9 cellular contexts compared by ENCODE assay signal in the genomic region with DNA sequence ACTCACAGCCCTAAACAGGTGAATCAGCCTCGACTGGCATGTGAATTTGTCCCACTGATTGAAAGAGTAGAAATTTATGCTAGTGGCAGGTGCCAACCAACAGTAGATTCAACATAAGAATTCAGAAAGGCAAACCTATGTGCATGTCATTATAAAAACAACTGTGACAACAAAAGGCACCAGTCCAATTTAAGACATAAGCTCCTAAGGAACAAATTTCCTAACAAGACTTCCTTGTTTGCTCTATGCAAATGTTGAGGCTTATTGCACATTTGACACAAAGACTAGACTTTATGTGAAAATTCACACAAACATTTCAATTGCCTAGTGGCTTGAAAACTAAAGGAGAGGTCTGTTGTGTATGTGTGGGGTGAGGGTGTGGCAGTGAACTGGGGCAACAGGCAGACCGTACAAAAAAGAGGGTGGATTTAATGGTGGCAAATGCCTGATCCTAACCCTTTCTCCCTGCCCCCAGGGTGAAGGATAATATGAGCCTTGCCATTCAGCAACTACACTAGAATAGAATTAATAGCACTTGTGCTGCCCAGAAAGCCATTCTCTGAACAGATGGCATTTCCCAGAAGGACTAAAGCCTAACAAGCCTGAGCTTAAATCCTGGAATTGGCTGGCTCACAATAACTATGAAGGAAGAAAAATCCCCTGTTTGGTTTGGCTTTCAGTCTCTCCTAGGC.
A peak's percentile ranks its signal among the peaks of the same experiment; 100 is the strongest.
DNase-seq lines count a peak whose midpoint lies in the region; ATAC-seq and TF ChIP-seq lines count a peak whose summit lies in the region.
"Had no signal": no experiment of that assay in that cellular context is flagged by ENCODE, and none has a peak within 500 bp of the region (broad histone marks: within the 10 kb centered on the region; RNA-seq: fewer than 3 reads in every experiment).

No MANE protein-coding gene starts in this region.

- intact Hi-C loops in left colon (cut with DNase I, micrococcal nuclease): no loop called here

- peak; percentile 66 for ATAC-seq in left colon

- no peaks in the 10 kb centered on the region for H3K9me3 Mint-ChIP-seq in osteocyte (ENCODE audit: unreplicated experiment)

- no peak for TF ChIP-seq CTCF in osteocyte (IDR thresholded peaks at IDR 0.05)
- TF ChIP-seq CTCF in coronary artery (IDR thresholded peaks at IDR 0.05): no peak

- peak; percentile 60 for DNase-seq in NCI-H1105 treated with DMSO at 0.1 percent for 48 hours (lab: John Stamatoyannopoulos, UW)
- peak; percentile 93 for DNase-seq in NCI-H526 treated with DMSO at 0.1 percent for 48 hours (lab: John Stamatoyannopoulos, UW)
- no peak for DNase-seq in left colon
- no peak for DNase-seq in osteocyte (ENCODE audit: extremely low spot score, unreplicated experiment)
- DNase-seq in coronary artery (ENCODE audit: low spot score): no peak
- no peak for DNase-seq in stimulated activated CD8-positive, alpha-beta memory T cell treated with anti-CD3 and anti-CD28 coated beads, Interleukin-4, amount 100 ng/mL, for 48 hours
- DNase-seq: IMR-90, right cardiac atrium had no signal

- H3K27me3 Mint-ChIP-seq in osteocyte (ENCODE audit: unreplicated experiment): peaks cover 16% of the 10 kb centered on the region

- no peak overlapping the region for H3K4me3 Mint-ChIP-seq in osteocyte (ENCODE audit: unreplicated experiment)

- H3K4me3 ChIP-seq in coronary artery: no peak overlapping the region

- no peak overlapping the region for H3K27ac Mint-ChIP-seq in osteocyte (ENCODE audit: unreplicated experiment)

- H3K27ac ChIP-seq in temporal lobe (ENCODE audit: low read depth, low read length) (peak overlapping the region; percentile 1), coronary artery (no peak overlapping the region)

- no peaks in the 10 kb centered on the region for H3K4me1 Mint-ChIP-seq in osteocyte (ENCODE audit: unreplicated experiment)

- H3K36me3 Mint-ChIP-seq in osteocyte (ENCODE audit: unreplicated experiment): no peaks in the 10 kb centered on the region

Comparison
In these comparisons a context has a peak if more than half of its experiments do, and no peak if none do; other contexts are left out.
1. DNase-seq: peak in NCI-H1105 treated with DMSO at 0.1 percent for 48 hours (single experiment) and NCI-H526 treated with DMSO at 0.1 percent for 48 hours (single experiment); none in left colon (0 of 2), osteocyte (single experiment), coronary artery (single experiment) and stimulated activated CD8-positive, alpha-beta memory T cell treated with anti-CD3 and anti-CD28 coated beads, Interleukin-4, amount 100 ng/mL, for 48 hours (single experiment).